In the genomic region with DNA sequence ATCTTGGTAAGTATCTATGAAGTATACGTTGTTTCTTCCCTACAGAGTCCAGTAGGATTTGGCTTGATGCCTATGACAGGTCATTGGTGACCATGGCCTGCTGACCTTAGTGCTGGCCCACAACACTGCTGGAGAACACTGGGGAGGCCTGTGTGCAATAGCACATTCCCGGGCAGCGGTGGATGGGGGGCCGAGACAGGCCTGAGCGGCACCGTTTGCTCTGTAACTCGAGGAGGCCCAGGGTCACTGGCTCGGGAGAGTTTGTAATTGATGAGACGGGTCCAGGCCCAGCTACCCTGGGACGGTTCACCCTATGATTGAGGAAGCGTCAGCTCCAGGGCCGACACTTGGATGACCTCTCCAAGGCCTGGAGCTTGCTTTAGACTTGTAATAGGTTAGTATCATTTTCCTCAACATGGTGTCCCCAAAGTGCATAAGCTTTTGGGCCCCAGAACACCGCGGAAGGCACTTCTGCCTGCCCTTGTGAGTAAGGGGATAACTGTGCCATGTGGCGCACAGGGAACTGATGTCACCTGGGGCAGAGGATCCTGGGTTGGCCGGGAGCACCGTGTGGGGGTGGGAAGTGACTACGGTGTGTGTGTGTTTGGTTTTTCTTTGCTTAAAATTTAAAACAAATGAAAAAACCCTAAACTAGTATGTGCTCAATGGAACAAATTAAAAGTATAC, we compare ENCODE assay signal across 17 cellular contexts. TPM values are rescaled to one million over a fixed set of nuclear protein-coding genes. Genes with fewer than 3 reads are reported as not detected.
DNase-seq lines count a peak whose midpoint lies in the region; ATAC-seq and TF ChIP-seq lines count a peak whose summit lies in the region.
"Had no signal": no experiment of that assay in that cellular context is flagged by ENCODE, and none has a peak within 500 bp of the region (broad histone marks: within the 10 kb centered on the region; RNA-seq: fewer than 3 reads in every experiment).

No MANE protein-coding gene starts in this region.

- no peaks in the 10 kb centered on the region for H3K4me1 ChIP-seq in right atrium auricular region
- no peaks in the 10 kb centered on the region for H3K4me1 ChIP-seq in liver (ENCODE audit: control insufficient read depth in 4 of 4, insufficient read depth in 4 of 4, low read length in 3 of 4)
- peaks cover 10% of the 10 kb centered on the region for H3K4me1 ChIP-seq in smooth muscle cell (ENCODE audit: low read depth)
- H3K4me1 ChIP-seq in mammary epithelial cell (ENCODE audit: insufficient read depth, low read length), result no peaks in the 10 kb centered on the region

- in situ Hi-C loops in mammary epithelial cell (cut with MboI; ENCODE audit: low sequenced_read_pairs in 2 of 2), result loop anchor here in 1 of 2 donors (25.0 kb wide), 1 partner anchor 102 kb away; the partner anchor contains the start of gene MTMR10

- dilution Hi-C loops in mammary epithelial cell (cut with HindIII; ENCODE audit: low sequenced_read_pairs), result loop anchor here (5.0 kb wide), 1 partner anchor 52 kb away; no protein-coding TSS in a partner anchor

- H3F3A ChIP-seq in smooth muscle cell (ENCODE audit: low read depth), result peaks cover 2% of the 10 kb centered on the region

- no peaks in the 10 kb centered on the region for H4K20me1 ChIP-seq in smooth muscle cell (ENCODE audit: low read depth)
- no peaks in the 10 kb centered on the region for H4K20me1 ChIP-seq in mammary epithelial cell (ENCODE audit: insufficient read depth, low read length)

- H2AFZ ChIP-seq in smooth muscle cell (ENCODE audit: low read depth), result no peak overlapping the region
- no peak overlapping the region for H2AFZ ChIP-seq in mammary epithelial cell (ENCODE audit: low read depth, low read length)
- H2AFZ ChIP-seq: GM23248 had no signal

- no peak for TF ChIP-seq RAD21 in liver (IDR thresholded peaks at IDR 0.05)

- H3K79me2 ChIP-seq in smooth muscle cell (ENCODE audit: low read depth) (no peaks in the 10 kb centered on the region), mammary epithelial cell (ENCODE audit: insufficient read depth, low read length) (no peaks in the 10 kb centered on the region)

- H3K36me3 ChIP-seq in right atrium auricular region, result no peaks in the 10 kb centered on the region
- no peaks in the 10 kb centered on the region for H3K36me3 ChIP-seq in liver (ENCODE audit: control insufficient read depth in 4 of 4, insufficient read depth in 3 of 4, low read depth in 1 of 4, low read length in 3 of 4)
- H3K36me3 ChIP-seq in smooth muscle cell (ENCODE audit: low read depth), result no peaks in the 10 kb centered on the region
- H3K36me3 ChIP-seq in mammary epithelial cell (ENCODE audit: insufficient read depth, low read length), result no peaks in the 10 kb centered on the region

- TF ChIP-seq CTCF in right atrium auricular region (IDR thresholded peaks at IDR 0.05) (no peak), choroid plexus epithelial cell (conservative IDR thresholded peaks at IDR 0.05; ENCODE audit: low read depth, low read length) (no peak), liver (IDR thresholded peaks at IDR 0.05; ENCODE audit: low read depth, low read length, missing input control) (no peak), smooth muscle cell (IDR thresholded peaks at IDR 0.05; ENCODE audit: borderline replicate concordance, insufficient read depth, poor library complexity, severe bottlenecking) (no peak), mammary epithelial cell (conservative IDR thresholded peaks at IDR 0.05 in 1 of 2, IDR thresholded peaks at IDR 0.05 in 1 of 2; ENCODE audit: extremely low read depth in 1 of 2, insufficient read depth in 1 of 2, low read depth in 1 of 2, low read length in 2 of 2) (no peak)

- H3K27me3 ChIP-seq in right atrium auricular region (no peaks in the 10 kb centered on the region), liver (ENCODE audit: control insufficient read depth in 4 of 4, insufficient read depth in 4 of 4, low read length in 3 of 4) (no peaks in the 10 kb centered on the region), smooth muscle cell (ENCODE audit: low read depth) (no peaks in the 10 kb centered on the region), mammary epithelial cell (ENCODE audit: insufficient read depth, low read length) (no peaks in the 10 kb centered on the region)

- ATAC-seq in Right ventricle myocardium superior (ENCODE audit: poor library complexity), result no peak
- ATAC-seq in GM18861 (IDR thresholded peaks at IDR 0.05; ENCODE audit: unreplicated experiment), result no peak
- ATAC-seq: GM12878 had no signal

- no peak overlapping the region for H3K27ac ChIP-seq in right atrium auricular region
- H3K27ac ChIP-seq in liver (ENCODE audit: low read depth in 1 of 2, low read length in 2 of 2), result no peak overlapping the region
- H3K27ac ChIP-seq in smooth muscle cell (ENCODE audit: low read depth), result no peak overlapping the region
- no peak overlapping the region for H3K27ac ChIP-seq in mammary epithelial cell (ENCODE audit: insufficient read depth, low read depth, low read length)
- H3K27ac ChIP-seq: GM23248 had no signal

- no TSS peak for BruUV-seq in mammary epithelial cell (replicated peaks; lab: Mats Ljungman, UMichigan)

- no peak overlapping the region for H3K9ac ChIP-seq in liver (ENCODE audit: low read depth in 1 of 2, low read length in 2 of 2)
- H3K9ac ChIP-seq in smooth muscle cell (ENCODE audit: low read depth), result no peak overlapping the region
- no peak overlapping the region for H3K9ac ChIP-seq in mammary epithelial cell (ENCODE audit: insufficient read depth, low read length)
- H3K9ac ChIP-seq: GM23248 had no signal

- CTCF ChIA-PET in mammary epithelial cell (lab: Charles Lee; ENCODE audit: low non-redundant PET), result no interaction called here

- intact Hi-C loops in Right ventricle myocardium superior (cut with DNase I), result no loop called here
- intact Hi-C loops in mammary epithelial cell (cut with micrococcal nuclease), result loop anchor here (10.0 kb wide), 1 partner anchor 95 kb away; the partner anchor contains the start of gene MTMR10

- DNase-seq in right atrium auricular region (ENCODE audit: low spot score) (peak; percentile 7), Right ventricle myocardium superior (no peak), choroid plexus epithelial cell (ENCODE audit: low read depth) (peak; percentile 32), smooth muscle cell (lab: John Stamatoyannopoulos, UW; ENCODE audit: unreplicated experiment) (no peak), mammary epithelial cell (no peak)
- DNase-seq in activated CD4-positive, alpha-beta T cell treated with anti-CD3 and anti-CD28 coated beads for 4 hours, result no peak
- DNase-seq: ACHN; C1 segment of cervical spinal cord; CD4-positive, alpha-beta T cell; DMS79; GM23248; H9 had no signal

- peak overlapping the region; percentile 78 for H3K4me2 ChIP-seq in smooth muscle cell
- H3K4me2 ChIP-seq in mammary epithelial cell (ENCODE audit: insufficient read depth, low read depth, low read length), result no peak overlapping the region

- H3K4me3 ChIP-seq in right atrium auricular region (no peak overlapping the region), choroid plexus epithelial cell (ENCODE audit: low read depth, low read length) (no peak overlapping the region), liver (ENCODE audit: low read depth in 1 of 3, low read length in 3 of 3) (no peak overlapping the region), smooth muscle cell (no peak overlapping the region), mammary epithelial cell (replicated peaks in 1 of 3; ENCODE audit: insufficient read depth in 1 of 3, low read depth in 2 of 3, low read length in 3 of 3) (no peak overlapping the region)
- H3K4me3 ChIP-seq: GM12878, GM23248 had no signal

- no peaks in the 10 kb centered on the region for H3K9me3 ChIP-seq in right atrium auricular region
- H3K9me3 ChIP-seq in liver (ENCODE audit: control insufficient read depth in 4 of 4, low read length in 3 of 4), result no peaks in the 10 kb centered on the region
- H3K9me3 ChIP-seq in smooth muscle cell (replicated peaks; ENCODE audit: low read depth), result no peaks in the 10 kb centered on the region
- no peaks in the 10 kb centered on the region for H3K9me3 ChIP-seq in mammary epithelial cell (replicated peaks; ENCODE audit: insufficient read depth, low read length)

- 87% methylated on average over 18 of the region's 18 CpGs for WGBS in liver
- WGBS in smooth muscle cell (ENCODE audit: low lambda C conversion rate), result 87% methylated on average over 18 of the region's 18 CpGs
- WGBS in mammary epithelial cell (ENCODE audit: low coverage, missing lambda C conversion rate), result 72% methylated on average over 15 of the region's 18 CpGs

TF ChIP-seq in liver, 16 proteins besides CTCF, POLR2A, EP300 and RAD21:
- peak in 1 of 2 donors; percentile 76 for TF ChIP-seq RXRA (IDR thresholded peaks at IDR 0.05)
- peak; percentile 41 for TF ChIP-seq SP1 (IDR thresholded peaks at IDR 0.05)
- TF ChIP-seq ATF3 (IDR thresholded peaks at IDR 0.05), result no peak
- no peak for TF ChIP-seq JUND (IDR thresholded peaks at IDR 0.05)
- peak; percentile 84 for TF ChIP-seq NR2F2 (IDR thresholded peaks at IDR 0.05)
- no peak for TF ChIP-seq YY1 (IDR thresholded peaks at IDR 0.05)
- no peak for TF ChIP-seq HNF4G (IDR thresholded peaks at IDR 0.05)
- no peak for TF ChIP-seq GABPA (IDR thresholded peaks at IDR 0.05 in 1 of 2, conservative IDR thresholded peaks at IDR 0.05 in 1 of 2)
- TF ChIP-seq HNF4A (conservative IDR thresholded peaks at IDR 0.05), result peak in 1 of 2 donors; percentile 47

RNA-seq across cellular contexts. Expression of gene TRPM1, which starts 12.0 kb away (rescaled TPM):
- total RNA-seq in right atrium auricular region (not detected), Right ventricle myocardium superior (not detected), liver (not detected), smooth muscle cell (1.3 TPM in 1 of 2 replicates, not detected in the other), mammary epithelial cell (not detected)
- polyA plus RNA-seq in liver (not detected), smooth muscle cell (0.33 TPM in 1 of 2 replicates, not detected in the other), mammary epithelial cell (not detected)
- not detected for polyA minus RNA-seq in mammary epithelial cell
- total RNA-seq: A172; B cell; CD4-positive, alpha-beta T cell; GM23248; H9 had no signal
- polyA plus RNA-seq: GM23248 had no signal

Comparison
In these comparisons a context has a peak if more than half of its experiments do, and no peak if none do; other contexts are left out.
1. DNase-seq: peak in right atrium auricular region (single experiment) and choroid plexus epithelial cell (single experiment); none in Right ventricle myocardium superior (single experiment), smooth muscle cell (single experiment), mammary epithelial cell (single experiment) and activated CD4-positive, alpha-beta T cell treated with anti-CD3 and anti-CD28 coated beads for 4 hours (0 of 2).